11 cellular contexts compared by ENCODE assay signal in genomic region chr12:123474493-123475255, GRCh38. TPM values are rescaled to one million over a fixed set of nuclear protein-coding genes. Genes with fewer than 3 reads are reported as not detected.
DNase-seq lines count a peak whose midpoint lies in the region; ATAC-seq lines count a peak whose summit lies in the region.
"Had no signal": no experiment of that assay in that cellular context is flagged by ENCODE, and none has a peak within 500 bp of the region (broad histone marks: within the 10 kb centered on the region; RNA-seq: fewer than 3 reads in every experiment).

No MANE protein-coding gene starts in this region.

- H3K27ac ChIP-seq in CD4-positive, CD25-positive, alpha-beta regulatory T cell (ENCODE audit: insufficient read depth, low read length, poor library complexity, severe bottlenecking) = peak overlapping the region; percentile 67
- peak overlapping the region; percentile 0 for H3K27ac ChIP-seq in caudate nucleus (ENCODE audit: low read depth, low read length)

- H3K9me3 Mint-ChIP-seq in CD4-positive, CD25-positive, alpha-beta regulatory T cell = no peaks in the 10 kb centered on the region
- no peaks in the 10 kb centered on the region for H3K9me3 Mint-ChIP-seq in IgD-negative memory B cell
- H3K9me3 Mint-ChIP-seq in naive B cell = no peaks in the 10 kb centered on the region
- H3K9me3 Mint-ChIP-seq: natural killer cell had no signal

- H3K36me3 ChIP-seq in CD4-positive, CD25-positive, alpha-beta regulatory T cell (ENCODE audit: control insufficient read depth, insufficient read depth, low read length) = peaks cover 19% of the 10 kb centered on the region

- H3K9me3 ChIP-seq in CD4-positive, CD25-positive, alpha-beta regulatory T cell (ENCODE audit: control insufficient read depth in 2 of 2, low read length in 2 of 2) = no peaks in the 10 kb centered on the region

- H3K4me3 Mint-ChIP-seq in CD4-positive, CD25-positive, alpha-beta regulatory T cell = peak overlapping the region; percentile 70 to 88 (median 82)
- peak overlapping the region in 3 of 4 donors; percentile 38 to 77 (median 56) for H3K4me3 Mint-ChIP-seq in IgD-negative memory B cell
- H3K4me3 Mint-ChIP-seq in naive B cell = peak overlapping the region in 4 of 8 donors; percentile 47 to 79 (median 62)
- H3K4me3 Mint-ChIP-seq: natural killer cell had no signal

- H3K4me3 ChIP-seq in CD4-positive, CD25-positive, alpha-beta regulatory T cell (ENCODE audit: low read depth, low read length) = peak overlapping the region; percentile 63

- H3K27ac Mint-ChIP-seq in CD4-positive, CD25-positive, alpha-beta regulatory T cell = peak overlapping the region; percentile 95 to 100 (median 96)
- H3K27ac Mint-ChIP-seq in IgD-negative memory B cell (peak overlapping the region in 2 of 3 donors; percentile 79 to 98), naive B cell (peak overlapping the region in 4 of 6 donors; percentile 85 to 96 (median 94))

- peak in 2 of 3 donors; percentile 66 to 82 for DNase-seq in CD4-positive, CD25-positive, alpha-beta regulatory T cell
- DNase-seq in caudate nucleus (lab: John Stamatoyannopoulos, UW) (no peak), naive B cell (no peak), KBM-7 (no peak)
- DNase-seq: MM.1S; natural killer cell; stimulated activated CD4-positive, alpha-beta T cell treated with anti-CD3 and anti-CD28 coated beads, Interleukin-15, amount 100 ng/mL, for 24 hours had no signal

- H3K27me3 ChIP-seq in CD4-positive, CD25-positive, alpha-beta regulatory T cell (ENCODE audit: control insufficient read depth, insufficient read depth, low read length) = no peaks in the 10 kb centered on the region

- H3K36me3 Mint-ChIP-seq in CD4-positive, CD25-positive, alpha-beta regulatory T cell = peaks cover 32% of the 10 kb centered on the region
- peaks cover 2% of the 10 kb centered on the region for H3K36me3 Mint-ChIP-seq in IgD-negative memory B cell
- H3K36me3 Mint-ChIP-seq in naive B cell = peaks cover 0 to 5% of the 10 kb centered on the region in 2 donors

- peak; percentile 90 to 93 for ATAC-seq in CD4-positive, CD25-positive, alpha-beta regulatory T cell (ENCODE audit: low read depth in 2 of 2)
- ATAC-seq in naive B cell (ENCODE audit: low read depth in 2 of 2) (peak in 1 of 2 donors; percentile 57), GM21825 (IDR thresholded peaks at IDR 0.05; ENCODE audit: unreplicated experiment) (no peak), GM18907 (IDR thresholded peaks at IDR 0.05; ENCODE audit: unreplicated experiment) (no peak), GM21717 (IDR thresholded peaks at IDR 0.05; ENCODE audit: unreplicated experiment) (no peak)
- ATAC-seq: natural killer cell had no signal

- peaks cover 24% of the 10 kb centered on the region for H3K4me1 ChIP-seq in CD4-positive, CD25-positive, alpha-beta regulatory T cell (ENCODE audit: control insufficient read depth, insufficient read depth, low read length, poor library complexity, severe bottlenecking)

- peaks cover 8 to 50% (median 28%) of the 10 kb centered on the region in 4 donors for H3K4me1 Mint-ChIP-seq in CD4-positive, CD25-positive, alpha-beta regulatory T cell
- H3K4me1 Mint-ChIP-seq in IgD-negative memory B cell (peaks cover 12 to 20% (median 17%) of the 10 kb centered on the region in 3 donors), naive B cell (peaks cover 15 to 31% (median 23%) of the 10 kb centered on the region in 3 donors)

- in situ Hi-C loops in KBM-7 (cut with MboI; ENCODE audit: low pct_unique_long_range_greater_than_20kb, low sequenced_read_pairs) = no loop called here

- H3K27me3 Mint-ChIP-seq in CD4-positive, CD25-positive, alpha-beta regulatory T cell = no peaks in the 10 kb centered on the region
- no peaks in the 10 kb centered on the region for H3K27me3 Mint-ChIP-seq in IgD-negative memory B cell
- H3K27me3 Mint-ChIP-seq in naive B cell = no peaks in the 10 kb centered on the region

RNA-seq across cellular contexts. Expression of gene SNRNP35, which starts 16.7 kb away (rescaled TPM):
- total RNA-seq in CD4-positive, CD25-positive, alpha-beta regulatory T cell = 47.8 TPM
- 10 to 100 TPM; 43.5 to 54.4 (median 46.0) TPM for polyA plus RNA-seq in CD4-positive, CD25-positive, alpha-beta regulatory T cell
- polyA plus RNA-seq in IgD-negative memory B cell = 47.5 TPM
- polyA plus RNA-seq in naive B cell (ENCODE audit: low read depth in 6 of 6) = 10 to 100 TPM; 18.0 to 29.1 (median 28.4) TPM

RNA-seq across cellular contexts. Expression of gene RILPL2, which starts 38.2 kb away (rescaled TPM):
- 14.7 TPM for total RNA-seq in CD4-positive, CD25-positive, alpha-beta regulatory T cell
- 10 to 100 TPM; 10.2 to 15.5 (median 10.9) TPM for polyA plus RNA-seq in CD4-positive, CD25-positive, alpha-beta regulatory T cell
- polyA plus RNA-seq in IgD-negative memory B cell (14.3 TPM), naive B cell (ENCODE audit: low read depth in 6 of 6) (1 to 10 TPM; 2.2 to 5.3 (median 4.8) TPM)

RNA-seq across cellular contexts. Expression of gene RILPL1, which starts 58.8 kb away (rescaled TPM):
- total RNA-seq in CD4-positive, CD25-positive, alpha-beta regulatory T cell = 6.6 TPM
- under 1 TPM; 0.13 to 0.49 (median 0.32) TPM for polyA plus RNA-seq in CD4-positive, CD25-positive, alpha-beta regulatory T cell
- polyA plus RNA-seq in IgD-negative memory B cell = 0.08 TPM
- polyA plus RNA-seq in naive B cell (ENCODE audit: low read depth in 6 of 6) = under 1 TPM in 4 of 6 donors, not detected in 2; 0.07 to 0.25 (median 0.14) TPM

Comparison
In these comparisons a context has a peak if more than half of its experiments do, and no peak if none do; other contexts are left out.
1. ATAC-seq: peak in CD4-positive, CD25-positive, alpha-beta regulatory T cell (2 of 2); none in GM21825 (single experiment), GM18907 (single experiment) and GM21717 (single experiment).
2. DNase-seq: peak in CD4-positive, CD25-positive, alpha-beta regulatory T cell (2 of 3); none in caudate nucleus (0 of 61), naive B cell (single experiment) and KBM-7 (single experiment).
3. Peak in every context shown above with its lines, with median percentiles within 50 percentile points of each other: H3K27ac Mint-ChIP-seq.